In the genomic region with DNA sequence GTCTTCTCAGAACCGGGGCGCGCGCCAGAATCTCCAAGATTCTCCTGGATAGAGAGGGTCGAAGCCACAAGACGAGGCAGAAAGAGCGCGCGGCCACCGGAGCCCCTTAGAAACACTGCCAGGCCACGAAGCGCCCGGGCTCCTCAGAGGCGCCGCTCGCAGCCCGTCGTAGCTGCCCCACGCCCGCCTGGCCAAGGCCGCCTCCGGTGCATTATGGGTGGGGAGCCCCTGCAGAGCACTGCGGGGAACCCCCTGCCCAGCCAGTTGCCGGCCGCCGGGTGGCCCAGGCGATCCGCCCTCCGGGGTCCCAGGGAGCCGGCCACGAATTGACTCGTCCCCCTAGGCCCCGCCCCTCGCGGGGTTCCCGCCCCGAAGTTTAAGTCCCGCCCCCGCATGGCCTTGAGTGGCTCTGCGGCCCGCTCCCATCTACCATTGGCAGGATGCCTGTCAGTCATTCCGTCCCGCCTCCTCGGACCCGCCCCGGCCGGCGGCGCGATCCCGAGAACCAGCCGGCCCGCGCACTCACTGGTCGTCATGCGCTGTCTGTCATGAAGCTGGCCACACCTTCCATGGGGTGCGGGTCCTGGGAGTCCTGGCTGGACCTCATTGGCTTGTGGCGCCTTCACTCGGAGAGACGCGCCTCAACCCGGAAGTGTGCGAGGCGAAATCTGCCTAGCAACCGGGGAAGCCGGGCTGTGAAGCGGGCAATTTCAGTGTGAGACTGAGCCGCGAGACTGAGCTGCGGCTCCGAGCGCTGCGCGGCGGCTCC, we compare ENCODE assay signal across 8 cellular contexts. TPM values are rescaled to one million over a fixed set of nuclear protein-coding genes. Genes with fewer than 3 reads are reported as not detected.
DNase-seq lines count a peak whose midpoint lies in the region; ATAC-seq and TF ChIP-seq lines count a peak whose summit lies in the region.

No MANE protein-coding gene starts in this region.

- intact Hi-C loops in IMR-90 (cut with micrococcal nuclease), result loop anchor here (2.0 to 5.0 kb wide), 2 partner anchors 19 to 102 kb away; a partner anchor contains a TSS
- intact Hi-C loops in OCI-LY7 (cut with micrococcal nuclease; ENCODE audit: unreplicated experiment), result loop anchor here (1.0 to 5.0 kb wide), 4 partner anchors 12 to 107 kb away; a partner anchor contains a TSS

- dilution Hi-C loops in IMR-90 (cut with HindIII; ENCODE audit: low sequenced_read_pairs, unreplicated experiment), result no loop called here

- peak overlapping the region; percentile 71 for H3K4me3 ChIP-seq in IMR-90 (ENCODE audit: insufficient read depth, low read depth, low read length)
- peak overlapping the region; percentile 94 for H3K4me3 ChIP-seq in OCI-LY7 (ENCODE audit: low read depth, low read length, poor library complexity, severe bottlenecking)
- H3K4me3 ChIP-seq in epithelial cell of esophagus (ENCODE audit: low read length), result peak overlapping the region; percentile 85
- peak overlapping the region; percentile 88 for H3K4me3 ChIP-seq in mononuclear cell (ENCODE audit: low read length)

- no peak overlapping the region for H2BK15ac ChIP-seq in IMR-90 (ENCODE audit: low read depth, low read length)

- peak overlapping the region; percentile 84 for H4K5ac ChIP-seq in IMR-90 (ENCODE audit: low read depth, low read length)

- peak overlapping the region; percentile 72; the same call in 1 of the 2 replicates for H3K23ac ChIP-seq in IMR-90 (ENCODE audit: low read depth, low read length)

- H4K8ac ChIP-seq in IMR-90 (ENCODE audit: low read depth in 2 of 2, low read length in 2 of 2), result peak overlapping the region; percentile 52 to 86

- ATAC-seq in GM21529 (IDR thresholded peaks at IDR 0.05; ENCODE audit: unreplicated experiment) (peak; percentile 90), IMR-90 (ENCODE audit: low read depth) (peak; percentile 96)

- H3K9ac ChIP-seq in IMR-90 (ENCODE audit: low read depth, low read length), result peak overlapping the region; percentile 66

- H3K9me3 ChIP-seq in IMR-90 (ENCODE audit: control insufficient read depth, insufficient read depth, low read length) (no peaks in the 10 kb centered on the region), OCI-LY7 (ENCODE audit: low read length) (no peaks in the 10 kb centered on the region), mononuclear cell (ENCODE audit: low read depth, low read length) (no peaks in the 10 kb centered on the region)

- DNase-seq in DMS153 (lab: John Stamatoyannopoulos, UW), result peak; percentile 98
- peak; percentile 100 for DNase-seq in IMR-90
- DNase-seq in OCI-LY7 (ENCODE audit: low spot score), result peak; percentile 100
- DNase-seq in activated T-cell treated with anti-CD3 and anti-CD28 coated beads for 4 hours, result peak; percentile 99
- DNase-seq in epithelial cell of esophagus (ENCODE audit: low read depth), result peak; percentile 100
- DNase-seq in stimulated activated CD8-positive, alpha-beta memory T cell treated with anti-CD3 and anti-CD28 coated beads, Interleukin-2, amount 100 ng/mL, for 48 hours (ENCODE audit: low read depth in 2 of 2), result peak; percentile 99 to 100

- H3K9me1 ChIP-seq in IMR-90 (ENCODE audit: insufficient read depth, low read length), result peaks cover 3% of the 10 kb centered on the region; the same call in 1 of the 2 replicates

- peak overlapping the region; percentile 95 for H2AFZ ChIP-seq in IMR-90 (replicated peaks; ENCODE audit: low read length, poor library complexity)
- H2AFZ ChIP-seq in OCI-LY7 (ENCODE audit: low read length), result peak overlapping the region; percentile 76; the same call in 1 of the 2 replicates

- WGBS in IMR-90 (ENCODE audit: extremely low coverage in 2 of 2, insufficient read length in 1 of 2), 2 experiments, result 2% methylated on average over 61 of the region's 75 CpGs; no CpG with 5 or more reads in 1 of the 2 experiments

- H3K79me1 ChIP-seq in IMR-90 (ENCODE audit: low read depth in 1 of 2, low read length in 2 of 2), result peaks cover 21 to 47% of the 10 kb centered on the region in 2 experiments

- H3K4me2 ChIP-seq in IMR-90 (ENCODE audit: low read depth, low read length), result peak overlapping the region; percentile 81
- H3K4me2 ChIP-seq in OCI-LY7 (ENCODE audit: low read length), result peak overlapping the region; percentile 86

- H2AK5ac ChIP-seq in IMR-90 (ENCODE audit: low read depth, low read length), result no peak overlapping the region

- TF ChIP-seq CTCF in IMR-90 (conservative IDR thresholded peaks at IDR 0.05; ENCODE audit: low read depth, low read length), result peak; percentile 20; the same call in 1 of the 2 replicates
- TF ChIP-seq CTCF in OCI-LY7 (conservative IDR thresholded peaks at IDR 0.05; ENCODE audit: low read length), result no peak
- TF ChIP-seq CTCF in epithelial cell of esophagus (IDR thresholded peaks at IDR 0.05; ENCODE audit: insufficient read depth, low read depth, low read length, missing control alignments), result no peak

- peak overlapping the region; percentile 13; the same call in 1 of the 2 replicates for H3K18ac ChIP-seq in IMR-90 (ENCODE audit: low read depth, low read length)

- H3K9me2 ChIP-seq in OCI-LY7 (ENCODE audit: insufficient read depth, low read length), result no peaks in the 10 kb centered on the region

- in situ Hi-C loops in IMR-90 (cut with MboI; ENCODE audit: low sequenced_read_pairs), result loop anchor here (25.0 kb wide), 1 partner anchor 252 kb away; a partner anchor contains a TSS

- H4K91ac ChIP-seq in IMR-90 (ENCODE audit: insufficient read depth, low read depth, low read length), result peak overlapping the region; percentile 33; the same call in 1 of the 2 replicates

- H3K79me2 ChIP-seq in OCI-LY7 (ENCODE audit: insufficient read depth, low read depth, low read length), result peaks cover 39% of the 10 kb centered on the region; the same call in 1 of the 2 replicates

- H3K56ac ChIP-seq in IMR-90 (ENCODE audit: extremely low read depth, insufficient read depth, low read length), result no peak overlapping the region

- no peak overlapping the region for H2BK20ac ChIP-seq in IMR-90 (ENCODE audit: low read depth, low read length)

- H2BK5ac ChIP-seq in IMR-90 (ENCODE audit: low read depth, low read length, poor library complexity, severe bottlenecking), result peak overlapping the region; percentile 21

- CTCF ChIA-PET in IMR-90 (lab: Yijun Ruan, JAX) (interaction anchor here (0.6 kb wide), 1 partner anchor 1299 kb away, joined by 3 read pairs; no protein-coding TSS in a partner anchor), OCI-LY7 (lab: Charles Lee; ENCODE audit: unreplicated experiment) (no interaction called here)

- H3K4ac ChIP-seq in IMR-90 (ENCODE audit: low read depth, low read length), result peak overlapping the region; percentile 71; the same call in 1 of the 2 replicates

- no peak for TF ChIP-seq RAD21 in IMR-90 (IDR thresholded peaks at IDR 0.05; ENCODE audit: low read length)

- no peaks in the 10 kb centered on the region for H3K36me3 ChIP-seq in IMR-90 (ENCODE audit: control insufficient read depth, insufficient read depth, low read length)
- H3K36me3 ChIP-seq in OCI-LY7 (ENCODE audit: insufficient read depth, low read length), result no peaks in the 10 kb centered on the region

- peak overlapping the region; percentile 60 for H3K14ac ChIP-seq in IMR-90 (replicated peaks; ENCODE audit: low read depth, low read length)

- H3K27me3 ChIP-seq in IMR-90 (ENCODE audit: control insufficient read depth, insufficient read depth, low read length) (no peaks in the 10 kb centered on the region), mononuclear cell (ENCODE audit: insufficient read depth, low read length) (no peaks in the 10 kb centered on the region)

- H2AK9ac ChIP-seq in IMR-90 (replicated peaks; ENCODE audit: low read depth, low read length, poor library complexity), result peak overlapping the region; percentile 89

- H4K20me1 ChIP-seq in IMR-90 (ENCODE audit: insufficient read depth, low read length) (no peaks in the 10 kb centered on the region), OCI-LY7 (ENCODE audit: insufficient read depth, low read length) (peaks cover 6% of the 10 kb centered on the region; the same call in 1 of the 2 replicates)

- peaks cover 8% of the 10 kb centered on the region for H3K4me1 ChIP-seq in IMR-90 (ENCODE audit: control insufficient read depth, insufficient read depth, low read length)
- peaks cover 57% of the 10 kb centered on the region for H3K4me1 ChIP-seq in OCI-LY7 (ENCODE audit: insufficient read depth, low read length, poor library complexity, severe bottlenecking)
- H3K4me1 ChIP-seq in mononuclear cell (ENCODE audit: insufficient read depth, low read length), result peaks cover 59% of the 10 kb centered on the region

- peak overlapping the region; percentile 55 for H3K27ac ChIP-seq in IMR-90 (ENCODE audit: insufficient read depth, low read length)
- no peak overlapping the region for H3K27ac ChIP-seq in OCI-LY7 (ENCODE audit: low read depth, low read length, poor library complexity, severe bottlenecking)

- BruUV-seq in IMR-90 (replicated peaks; lab: Mats Ljungman, UMichigan) (no TSS peak), OCI-LY7 (replicated peaks; lab: Mats Ljungman, UMichigan) (no TSS peak)

- no peak overlapping the region for H2BK120ac ChIP-seq in IMR-90 (ENCODE audit: low read depth, low read length)

- TF ChIP-seq POLR2A in IMR-90 (IDR thresholded peaks at IDR 0.05; ENCODE audit: low read depth, low read length), result peak; percentile 74

- POLR2A ChIA-PET in IMR-90 (lab: Charles Lee; ENCODE audit: unreplicated experiment) (interaction anchor here (0.6 to 0.7 kb wide), 2 partner anchors 10 to 14 kb away, joined by 3 read pairs; no protein-coding TSS in a partner anchor), OCI-LY7 (lab: Charles Lee) (interaction anchor here (0.6 to 1.5 kb wide), 4 partner anchors 11 to 57 kb away, joined by 4 to 8 read pairs (median 6); a partner anchor contains a TSS)

TF ChIP-seq in IMR-90, 13 proteins besides CTCF, POLR2A, EP300 and RAD21 (continues in another document):
- TF ChIP-seq MAFK (IDR thresholded peaks at IDR 0.05; ENCODE audit: low read depth, low read length) (no peak), NFE2L2 (IDR thresholded peaks at IDR 0.05; ENCODE audit: low read depth, low read length) (no peak), FOS (IDR thresholded peaks at IDR 0.05; ENCODE audit: low read depth, low read length) (peak; percentile 62; the same call in 1 of the 2 replicates), MXI1 (IDR thresholded peaks at IDR 0.05; ENCODE audit: borderline replicate concordance, low read depth, low read length) (peak; percentile 63; the same call in 1 of the 2 replicates)
- TF ChIP-seq, protein P1, sequence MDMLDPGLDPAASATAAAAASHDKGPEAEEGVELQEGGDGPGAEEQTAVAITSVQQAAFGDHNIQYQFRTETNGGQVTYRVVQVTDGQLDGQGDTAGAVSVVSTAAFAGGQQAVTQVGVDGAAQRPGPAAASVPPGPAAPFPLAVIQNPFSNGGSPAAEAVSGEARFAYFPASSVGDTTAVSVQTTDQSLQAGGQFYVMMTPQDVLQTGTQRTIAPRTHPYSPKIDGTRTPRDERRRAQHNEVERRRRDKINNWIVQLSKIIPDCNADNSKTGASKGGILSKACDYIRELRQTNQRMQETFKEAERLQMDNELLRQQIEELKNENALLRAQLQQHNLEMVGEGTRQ (IDR thresholded peaks at IDR 0.05; ENCODE audit: low read depth, low read length), result 0 out of 2 replicates have a peak, but pooled peaks have one; percentile 11

RNA-seq across cellular contexts. Expression of a gene that starts 20.2 kb away (rescaled TPM):
- 23.5 and 32.8 TPM in 2 replicates for total RNA-seq in IMR-90 (2012; rRNA removed)
- polyA plus RNA-seq in IMR-90 (2012; rRNA removed), result 33.2 and 44.3 TPM in 2 replicates
- 36.4 and 38.8 TPM in 2 replicates for polyA plus RNA-seq in IMR-90 (2012; cell fraction: cytosol; rRNA removed)
- 32.4 and 42.5 TPM in 2 replicates for polyA plus RNA-seq in IMR-90 (2012; cell fraction: nucleus; rRNA removed; ENCODE audit: low replicate concordance)
- total RNA-seq in OCI-LY7 (2014; rRNA removed; shearing (Covaris generic)), result 62.8 and 73.4 TPM in 2 replicates
- 126 and 156 TPM in 2 replicates for total RNA-seq in OCI-LY7 (2022)
- total RNA-seq in mononuclear cell, result 66.5 TPM
